27 cellular contexts compared by ENCODE assay signal in genomic region chr6:158522616-158523015, GRCh38.
"Had no signal": no experiment of that assay in that cellular context is flagged by ENCODE, and none has a peak within 500 bp of the region (broad histone marks: within the 10 kb centered on the region; RNA-seq: fewer than 3 reads in every experiment).

No MANE protein-coding gene starts in this region.

- H3K4me3 Mint-ChIP-seq: immature natural killer cell; naive thymus-derived CD4-positive, alpha-beta T cell; natural killer cell treated with Interleukin-12 subunit alpha and Interleukin-12 subunit beta and Interleukin-15 and Interleukin-18, amount 100 ng/mL, for 72 hours; stimulated activated naive B cell treated with anti-CD40 and anti-IgM and Interleukin-4, amounts not matched to agents 10 μg/mL and 1 μg/mL and 100 μg/mL, for 72 hours had no signal

- H3K27ac ChIP-seq: left ventricle myocardium inferior, pancreas, prostate gland, skin epidermis, stomach, testis, thyroid gland, transverse colon, upper lobe of left lung, vagina had no signal

- H3K36me3 ChIP-seq: left ventricle myocardium inferior, pancreas, prostate gland, stomach, thyroid gland, transverse colon, upper lobe of left lung, vagina had no signal

- H3K4me3 ChIP-seq: left ventricle myocardium inferior, lung, mucosa of descending colon, pancreas, prostate gland, skin epidermis, stomach, testis, thyroid gland, transverse colon, upper lobe of left lung, vagina had no signal

- H3K27ac Mint-ChIP-seq: immature natural killer cell; naive thymus-derived CD4-positive, alpha-beta T cell; natural killer cell treated with Interleukin-12 subunit alpha and Interleukin-12 subunit beta and Interleukin-15 and Interleukin-18, amount 100 ng/mL, for 72 hours; stimulated activated naive B cell treated with anti-CD40 and anti-IgM and Interleukin-4, amounts not matched to agents 10 μg/mL and 1 μg/mL and 100 μg/mL, for 72 hours had no signal

- H3K9me3 Mint-ChIP-seq: natural killer cell treated with Interleukin-12 subunit alpha and Interleukin-12 subunit beta and Interleukin-15 and Interleukin-18, amount 100 ng/mL, for 72 hours had no signal

- DNase-seq: hypothalamus; immature natural killer cell; left ventricle myocardium inferior; mesendoderm; midbrain; mucosa of descending colon; naive thymus-derived CD4-positive, alpha-beta T cell; pancreas; retina; right cardiac atrium; stimulated activated CD4-positive, alpha-beta T cell treated with anti-CD3 and anti-CD28 coated beads, Interleukin-12 subunit alpha, Interleukin-12 subunit beta, amount 100 ng/mL, for 4 hours; stimulated activated CD4-positive, alpha-beta T cell treated with anti-CD3 and anti-CD28 coated beads, Interleukin-15, amount 100 ng/mL, for 24 hours; stimulated activated CD4-positive, alpha-beta T cell treated with anti-CD3 and anti-CD28 coated beads, Interleukin-2, amount 100 ng/mL, for 24 hours; stimulated activated CD4-positive, alpha-beta T cell treated with anti-CD3 and anti-CD28 coated beads, Interleukin-4, amount 100 ng/mL, for 1 hour; stimulated activated naive B cell treated with anti-CD40 and anti-IgM and Interleukin-4, amounts not matched to agents 10 μg/mL and 1 μg/mL and 100 μg/mL, for 72 hours; stimulated activated naive CD8-positive, alpha-beta T cell treated with anti-CD3 and anti-CD28 coated beads, Interleukin-15, Interleukin-2, amounts not matched to agents 100 U/mL and 50 U/mL, for 24 hours; stomach; testis; thyroid gland; transverse colon; upper lobe of left lung had no signal

- FAIRE-seq: islet of Langerhans, pancreas had no signal

- H3K9me3 ChIP-seq: mucosa of descending colon, pancreas, prostate gland, testis, thyroid gland, upper lobe of left lung, vagina had no signal

- H3K27me3 ChIP-seq: pancreas, testis, thyroid gland, upper lobe of left lung, vagina had no signal

- H3K4me1 ChIP-seq: prostate gland, testis had no signal
